ENCODE assay signal across 33 cellular contexts in the genomic region with DNA sequence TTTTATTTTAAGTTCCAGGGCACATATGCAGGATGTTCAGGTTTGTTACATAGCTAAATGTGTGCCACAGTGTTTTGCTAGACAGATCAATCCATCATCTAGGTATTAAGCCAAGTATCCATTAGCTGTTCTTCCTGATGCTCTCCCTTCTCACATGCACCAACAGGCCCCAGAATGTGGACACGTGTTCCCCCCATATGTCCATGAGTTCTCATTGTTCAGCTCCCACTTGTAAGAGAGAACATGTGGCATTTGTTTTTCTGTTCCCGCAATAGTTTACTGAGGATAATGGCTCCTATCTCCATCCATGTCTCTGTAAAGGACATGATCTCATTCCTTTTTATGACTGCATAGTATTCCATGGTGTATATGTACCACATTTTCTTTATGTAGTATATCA.
"Had no signal": no experiment of that assay in that cellular context is flagged by ENCODE, and none has a peak within 500 bp of the region (broad histone marks: within the 10 kb centered on the region; RNA-seq: fewer than 3 reads in every experiment).

No MANE protein-coding gene starts in this region.

- H3K4me1 ChIP-seq: adrenal gland, ascending aorta, body of pancreas, breast epithelium had no signal

- DNase-seq: activated effector memory CD4-positive, alpha-beta T cell treated with anti-CD3 and anti-CD28 coated beads, Interleukin-2, amount 50 U/mL, for 16 hours; activated effector memory CD4-positive, alpha-beta T cell treated with Interleukin-2 at 50 U/mL for 16 hours; activated gamma-delta T cell; activated gamma-delta T cell treated with Interleukin-2 at 50 U/mL for 16 hours; activated naive CD4-positive, alpha-beta T cell; activated naive CD4-positive, alpha-beta T cell treated with anti-CD3 and anti-CD28 coated beads for 36 hours; activated naive CD4-positive, alpha-beta T cell treated with anti-CD3 and anti-CD28 coated beads, Interleukin-2, amount 10 ng/mL, durations not matched to agents 7 days and 5 days; activated naive CD4-positive, alpha-beta T cell treated with anti-CD3 and anti-CD28 coated beads, Interleukin-2, amount 50 U/mL, for 16 hours; activated naive CD4-positive, alpha-beta T cell treated with Interleukin-2 at 50 U/mL for 16 hours; activated naive CD8-positive, alpha-beta T cell treated with anti-CD3 and anti-CD28 coated beads for 36 hours; activated naive CD8-positive, alpha-beta T cell treated with anti-CD3 and anti-CD28 coated beads, Interleukin-2, amount 10 ng/mL, durations not matched to agents 7 days and 5 days; activated naive CD8-positive, alpha-beta T cell treated with anti-CD3 and anti-CD28 coated beads, Interleukin-2, amount 50 U/mL, for 24 hours; activated T-cell treated with anti-CD3 and anti-CD28 coated beads, Interleukin-2, amount 50 U/mL, for 1 hour; activated T-cell treated with anti-CD3 and anti-CD28 coated beads, Interleukin-2, amount 50 U/mL, for 24 hours; activated T-cell treated with anti-CD3 and anti-CD28 coated beads, Interleukin-2, amount 50 U/mL, for 4 hours; activated T-cell treated with anti-CD3 and anti-CD28 coated beads, Interleukin-2, amount 50 U/mL, for 48 hours; activated T-cell treated with anti-CD3 and anti-CD28 coated beads, Interleukin-2, amount 50 U/mL, for 72 hours; adrenal gland; amniotic stem cell; amygdala; anterior cingulate cortex; aorta; body of pancreas; brain microvascular endothelial cell; caudate nucleus; central memory CD4-positive, alpha-beta T cell; cerebellar nuclear complex had no signal

- H3K9me3 ChIP-seq: adrenal gland, body of pancreas had no signal

- H3K27ac ChIP-seq: adrenal gland, ascending aorta, body of pancreas, brain microvascular endothelial cell, breast epithelium, cardiac muscle cell had no signal

- ATAC-seq: activated naive CD4-positive, alpha-beta T cell treated with anti-CD3 and anti-CD28 coated beads, Interleukin-2, amount 50 U/mL, for 72 hours; activated naive CD8-positive, alpha-beta T cell treated with anti-CD3 and anti-CD28 coated beads, Interleukin-2, amount 50 U/mL, for 24 hours; activated T-cell treated with anti-CD3 and anti-CD28 coated beads, Interleukin-2, amount 50 U/mL, for 4 hours; activated T-cell treated with anti-CD3 and anti-CD28 coated beads, Interleukin-2, amount 50 U/mL, for 72 hours; activated T-helper 17 cell treated with anti-CD3 and anti-CD28 coated beads, Interleukin-2, amount 50 U/mL, for 72 hours; body of pancreas had no signal

- H3K36me3 ChIP-seq: adrenal gland, ascending aorta, brain microvascular endothelial cell, breast epithelium, cardiac muscle cell had no signal

- FAIRE-seq: bronchial epithelial cell had no signal

- H3K4me3 ChIP-seq: adrenal gland, ascending aorta, body of pancreas, breast epithelium, cardiac muscle cell had no signal

- H3K27me3 ChIP-seq: adrenal gland, ascending aorta, body of pancreas, brain microvascular endothelial cell, breast epithelium, cardiac muscle cell had no signal
